1 cellular context compared by ENCODE assay signal in the genomic region with DNA sequence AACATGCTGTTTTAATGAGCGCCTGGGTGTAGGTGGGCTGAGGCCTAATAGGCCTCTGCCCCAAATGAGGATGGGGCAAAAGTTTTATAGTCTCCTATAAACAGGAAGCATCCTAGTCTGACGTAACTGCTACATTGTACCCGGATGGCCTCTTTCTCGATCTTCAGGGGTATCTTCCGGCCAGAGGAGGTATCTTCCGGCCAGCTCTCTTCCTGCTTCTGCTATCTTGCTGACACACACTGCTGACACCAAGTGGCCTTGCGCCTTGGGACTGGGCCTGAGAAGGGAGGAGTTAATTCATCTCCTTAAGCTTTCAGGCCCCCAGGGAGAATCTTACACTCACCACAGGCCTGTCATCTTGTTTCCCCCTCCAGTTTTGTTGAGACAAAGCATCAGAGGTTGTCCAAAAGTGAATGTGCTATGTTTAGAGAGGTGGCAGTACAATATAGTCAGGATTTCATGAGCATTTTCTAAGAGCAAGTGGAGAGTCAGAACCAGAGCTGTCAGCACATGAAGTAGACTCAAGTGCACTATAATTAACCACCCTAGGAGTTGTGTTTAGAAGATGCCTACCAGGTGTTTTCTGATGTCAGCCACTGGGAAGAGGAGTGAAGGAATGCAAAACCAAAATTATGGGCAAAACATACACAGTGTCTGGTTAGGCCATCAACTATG.
TF ChIP-seq lines count a peak whose summit lies in the region.

No MANE protein-coding gene starts in this region.

TF ChIP-seq in GM23338, 12 proteins besides CTCF, POLR2A, EP300 and RAD21 (continued from another document):
- TF ChIP-seq, protein P1, sequence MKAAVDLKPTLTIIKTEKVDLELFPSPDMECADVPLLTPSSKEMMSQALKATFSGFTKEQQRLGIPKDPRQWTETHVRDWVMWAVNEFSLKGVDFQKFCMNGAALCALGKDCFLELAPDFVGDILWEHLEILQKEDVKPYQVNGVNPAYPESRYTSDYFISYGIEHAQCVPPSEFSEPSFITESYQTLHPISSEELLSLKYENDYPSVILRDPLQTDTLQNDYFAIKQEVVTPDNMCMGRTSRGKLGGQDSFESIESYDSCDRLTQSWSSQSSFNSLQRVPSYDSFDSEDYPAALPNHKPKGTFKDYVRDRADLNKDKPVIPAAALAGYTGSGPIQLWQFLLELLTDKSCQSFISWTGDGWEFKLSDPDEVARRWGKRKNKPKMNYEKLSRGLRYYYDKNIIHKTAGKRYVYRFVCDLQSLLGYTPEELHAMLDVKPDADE (IDR thresholded peaks at IDR 0.05), result no peak
- TF ChIP-seq ZNF331 (CRISPR knock-in tag; IDR thresholded peaks at IDR 0.05; ENCODE audit: low read depth) (no peak), NANOG (IDR thresholded peaks at IDR 0.05; ENCODE audit: borderline replicate concordance) (no peak)
